15 cellular contexts compared by ENCODE assay signal in genomic region chr20:10783660-10784336, GRCh38.
DNase-seq lines count a peak whose midpoint lies in the region; ATAC-seq, FAIRE-seq and TF ChIP-seq lines count a peak whose summit lies in the region.
"Had no signal": no experiment of that assay in that cellular context is flagged by ENCODE, and none has a peak within 500 bp of the region (broad histone marks: within the 10 kb centered on the region; RNA-seq: fewer than 3 reads in every experiment).

No MANE protein-coding gene starts in this region.

- H3K27ac ChIP-seq in heart right ventricle (no peak overlapping the region), keratinocyte (ENCODE audit: control insufficient read depth, insufficient read depth, low read length) (no peak overlapping the region)
- H3K27ac ChIP-seq: RWPE1, testis had no signal

- H3K36me3 ChIP-seq in heart right ventricle (no peaks in the 10 kb centered on the region), keratinocyte (ENCODE audit: control insufficient read depth in 2 of 2, extremely low read depth in 1 of 2, insufficient read depth in 2 of 2, low read length in 2 of 2) (no peaks in the 10 kb centered on the region)

- H3K4me1 Mint-ChIP-seq in activated T-cell treated with anti-CD3 and anti-CD28 coated beads, Interleukin-2, amount 50 U/mL, for 4 hours (ENCODE audit: low read depth), result no peaks in the 10 kb centered on the region
- no peaks in the 10 kb centered on the region for H3K4me1 Mint-ChIP-seq in activated CD8-positive, alpha-beta T cell treated with anti-CD3 and anti-CD28 coated beads, Interleukin-2, amount 10 ng/mL, durations not matched to agents 7 days and 5 days (ENCODE audit: low read depth)

- H3K27ac Mint-ChIP-seq in activated CD8-positive, alpha-beta T cell treated with anti-CD3 and anti-CD28 coated beads, Interleukin-2, amount 10 ng/mL, durations not matched to agents 7 days and 5 days, result no peak overlapping the region
- H3K27ac Mint-ChIP-seq: activated CD4-positive, alpha-beta T cell treated with anti-CD3 and anti-CD28 coated beads, Interleukin-2, amount 10 ng/mL, durations not matched to agents 24 days and 14 days had no signal

- H3K4me2 ChIP-seq in keratinocyte (ENCODE audit: control insufficient read depth, extremely low read depth, insufficient read depth, low read depth, low read length), result peak overlapping the region; percentile 50

- no peaks in the 10 kb centered on the region for H3K9me1 ChIP-seq in keratinocyte (ENCODE audit: control insufficient read depth, extremely low read depth, insufficient read depth, low read length)

- CTCF ChIA-PET in activated CD8-positive, alpha-beta T cell treated with anti-CD3 and anti-CD28 coated beads, Interleukin-2, amount 10 ng/mL, durations not matched to agents 7 days and 5 days (lab: Charles Lee), result no interaction called here

- POLR2A ChIA-PET in activated CD8-positive, alpha-beta T cell treated with anti-CD3 and anti-CD28 coated beads, Interleukin-2, amount 10 ng/mL, durations not matched to agents 7 days and 5 days (lab: Charles Lee), result no interaction called here

- FAIRE-seq in keratinocyte (lab: Jason Lieb, UNC), result peak; percentile 59

- H3K27me3 ChIP-seq in heart right ventricle (no peaks in the 10 kb centered on the region), keratinocyte (ENCODE audit: control insufficient read depth, extremely low read depth, insufficient read depth, low read length) (no peaks in the 10 kb centered on the region)
- H3K27me3 ChIP-seq: testis had no signal

- no peaks in the 10 kb centered on the region for H4K20me1 ChIP-seq in keratinocyte (ENCODE audit: control insufficient read depth, extremely low read depth, insufficient read depth, low read length)

- 75 to 78% methylated on average over 2 of the region's 2 CpGs for WGBS in heart right ventricle, 2 donors

- no peaks in the 10 kb centered on the region for H3K36me3 Mint-ChIP-seq in activated T-cell treated with anti-CD3 and anti-CD28 coated beads, Interleukin-2, amount 50 U/mL, for 4 hours (ENCODE audit: insufficient read depth)
- H3K36me3 Mint-ChIP-seq in activated CD8-positive, alpha-beta T cell treated with anti-CD3 and anti-CD28 coated beads, Interleukin-2, amount 10 ng/mL, durations not matched to agents 7 days and 5 days (ENCODE audit: low read depth), result no peaks in the 10 kb centered on the region

- dilution Hi-C loops in keratinocyte (cut with MboI; ENCODE audit: extremely low pct_ligation_motif_present, low sequenced_read_pairs), result no loop called here

- H3K79me2 ChIP-seq in keratinocyte (ENCODE audit: control insufficient read depth, insufficient read depth, low read length), result no peaks in the 10 kb centered on the region

- H3K9ac ChIP-seq in keratinocyte (ENCODE audit: control insufficient read depth, extremely low read depth, insufficient read depth, low read length), result no peak overlapping the region

- H3K9me3 ChIP-seq in heart right ventricle, result no peaks in the 10 kb centered on the region
- no peaks in the 10 kb centered on the region for H3K9me3 ChIP-seq in keratinocyte (ENCODE audit: control insufficient read depth, low read depth, low read length)
- H3K9me3 ChIP-seq: testis had no signal

- ATAC-seq in heart right ventricle (peak in 7 of 8 donors; percentile 12 to 77 (median 56)), Right ventricle myocardium inferior (no peak), HG03025 (IDR thresholded peaks at IDR 0.05; ENCODE audit: low FRiP score, unreplicated experiment) (no peak)
- no peak for ATAC-seq in activated T-cell treated with anti-CD3 and anti-CD28 coated beads, Interleukin-2, amount 50 U/mL, for 4 hours
- ATAC-seq in activated CD8-positive, alpha-beta T cell treated with anti-CD3 and anti-CD28 coated beads, Interleukin-2, amount 10 ng/mL, durations not matched to agents 7 days and 5 days, result no peak

- no peaks in the 10 kb centered on the region for H3K9me3 Mint-ChIP-seq in activated T-cell treated with anti-CD3 and anti-CD28 coated beads, Interleukin-2, amount 50 U/mL, for 4 hours
- no peaks in the 10 kb centered on the region for H3K9me3 Mint-ChIP-seq in activated CD8-positive, alpha-beta T cell treated with anti-CD3 and anti-CD28 coated beads, Interleukin-2, amount 10 ng/mL, durations not matched to agents 7 days and 5 days (ENCODE audit: insufficient read depth)
- H3K9me3 Mint-ChIP-seq: activated CD4-positive, alpha-beta T cell treated with anti-CD3 and anti-CD28 coated beads, Interleukin-2, amount 10 ng/mL, durations not matched to agents 24 days and 14 days had no signal

- DNase-seq in heart right ventricle, result peak in 1 of 2 donors; percentile 22
- DNase-seq in Right ventricle myocardium inferior (ENCODE audit: missing footprints), result no peak
- peak; percentile 25 for DNase-seq in astrocyte of the hippocampus (ENCODE audit: low read depth, low spot score)
- no peak for DNase-seq in keratinocyte (ENCODE audit: low read depth, low spot score)
- DNase-seq in NCI-H1105 (lab: John Stamatoyannopoulos, UW), result no peak
- DNase-seq in activated T-cell treated with anti-CD3 and anti-CD28 coated beads, Interleukin-2, amount 50 U/mL, for 4 hours, result no peak
- no peak for DNase-seq in activated CD8-positive, alpha-beta T cell treated with anti-CD3 and anti-CD28 coated beads, Interleukin-2, amount 10 ng/mL, durations not matched to agents 7 days and 5 days
- DNase-seq: activated CD4-positive, alpha-beta T cell treated with anti-CD3 and anti-CD28 coated beads, Interleukin-2, amount 10 ng/mL, durations not matched to agents 24 days and 14 days; amniotic stem cell; DMS79; foreskin melanocyte; NCI-H1092; testis had no signal

- H3K27me3 Mint-ChIP-seq in activated T-cell treated with anti-CD3 and anti-CD28 coated beads, Interleukin-2, amount 50 U/mL, for 4 hours (ENCODE audit: low read depth), result peaks cover 5% of the 10 kb centered on the region
- H3K27me3 Mint-ChIP-seq in activated CD8-positive, alpha-beta T cell treated with anti-CD3 and anti-CD28 coated beads, Interleukin-2, amount 10 ng/mL, durations not matched to agents 7 days and 5 days (ENCODE audit: low read depth), result peaks cover 5% of the 10 kb centered on the region

- peak overlapping the region; percentile 53 for H2AFZ ChIP-seq in keratinocyte (ENCODE audit: control insufficient read depth, low read length)

- H3K4me1 ChIP-seq in heart right ventricle (peaks cover 0 to 13% (median 0%) of the 10 kb centered on the region in 9 donors), keratinocyte (ENCODE audit: control insufficient read depth, extremely low read depth, insufficient read depth, low read length) (peaks cover 11% of the 10 kb centered on the region)

- H3K4me3 Mint-ChIP-seq in activated T-cell treated with anti-CD3 and anti-CD28 coated beads, Interleukin-2, amount 50 U/mL, for 4 hours, result no peak overlapping the region
- H3K4me3 Mint-ChIP-seq in activated CD8-positive, alpha-beta T cell treated with anti-CD3 and anti-CD28 coated beads, Interleukin-2, amount 10 ng/mL, durations not matched to agents 7 days and 5 days, result no peak overlapping the region
- H3K4me3 Mint-ChIP-seq: activated CD4-positive, alpha-beta T cell treated with anti-CD3 and anti-CD28 coated beads, Interleukin-2, amount 10 ng/mL, durations not matched to agents 24 days and 14 days had no signal

- intact Hi-C loops in heart right ventricle (cut with DNase I), result no loop called here
- intact Hi-C loops in Right ventricle myocardium inferior (cut with DNase I), result no loop called here

- H3K4me3 ChIP-seq in heart right ventricle (no peak overlapping the region), keratinocyte (ENCODE audit: control insufficient read depth in 2 of 3, extremely low read depth in 1 of 3, insufficient read depth in 2 of 3, low read depth in 1 of 3, low read length in 3 of 3) (peak overlapping the region in 1 of 3 experiments; percentile 7)
- H3K4me3 ChIP-seq: testis had no signal

- TF ChIP-seq CTCF in heart right ventricle (IDR thresholded peaks at IDR 0.05) (no peak), keratinocyte (optimal IDR thresholded peaks at IDR 0.05 in 1 of 3, IDR thresholded peaks at IDR 0.05 in 1 of 3, conservative IDR thresholded peaks at IDR 0.05 in 1 of 3; ENCODE audit: extremely low read depth in 1 of 3, insufficient read depth in 2 of 3, low read length in 3 of 3) (no peak)

Comparison
In these comparisons a context has a peak if more than half of its experiments do, and no peak if none do; other contexts are left out.
1. ATAC-seq: peak in heart right ventricle (7 of 8); none in Right ventricle myocardium inferior (single experiment), HG03025 (single experiment), activated T-cell treated with anti-CD3 and anti-CD28 coated beads, Interleukin-2, amount 50 U/mL, for 4 hours (0 of 2) and activated CD8-positive, alpha-beta T cell treated with anti-CD3 and anti-CD28 coated beads, Interleukin-2, amount 10 ng/mL, durations not matched to agents 7 days and 5 days (single experiment).